ENCODE assay signal across 19 cellular contexts in the genomic region with DNA sequence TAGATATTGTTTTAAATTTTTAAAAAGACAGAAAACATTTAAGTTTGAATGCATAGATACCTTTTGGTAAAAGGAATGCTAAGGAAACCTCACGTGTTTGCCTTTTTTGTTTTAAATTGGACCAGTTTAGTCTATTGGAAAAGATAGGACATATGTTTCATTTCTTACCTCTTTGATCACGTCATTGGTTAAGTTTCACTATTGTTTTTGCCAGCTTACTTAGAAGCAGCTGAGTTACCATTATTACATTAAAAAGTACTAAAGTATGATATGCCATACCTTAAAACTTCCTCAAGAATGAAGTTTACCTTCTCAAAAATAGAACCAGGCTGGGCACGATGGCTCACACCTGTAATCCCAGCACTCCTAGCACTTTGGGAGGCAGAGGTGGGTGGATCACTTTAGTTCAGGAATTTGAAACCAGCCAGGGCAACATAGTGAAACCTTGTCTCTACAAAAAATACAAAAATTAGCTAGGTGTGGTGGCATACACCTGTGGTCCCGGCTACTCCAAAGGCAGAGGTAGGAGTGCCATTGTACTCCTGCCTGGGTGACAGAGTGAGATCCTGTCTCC. TPM values are rescaled to one million over a fixed set of nuclear protein-coding genes. Genes with fewer than 3 reads are reported as not detected.
DNase-seq lines count a peak whose midpoint lies in the region; ATAC-seq, FAIRE-seq and TF ChIP-seq lines count a peak whose summit lies in the region.
"Had no signal": no experiment of that assay in that cellular context is flagged by ENCODE, and none has a peak within 500 bp of the region (broad histone marks: within the 10 kb centered on the region; RNA-seq: fewer than 3 reads in every experiment).

No MANE protein-coding gene starts in this region.

- H4K20me1 ChIP-seq in OCI-LY3 (ENCODE audit: insufficient read depth, low read length) = no peaks in the 10 kb centered on the region
- H4K20me1 ChIP-seq: BLaER1 treated with 17β-estradiol and CSF1 and Interleukin-3, amounts not matched to agents 10 nM and 100 nM had no signal

- H3K4me3 Mint-ChIP-seq in chondrocyte (ENCODE audit: unreplicated experiment) (no peak overlapping the region), Caco-2 (ENCODE audit: unreplicated experiment) (no peak overlapping the region)
- H3K4me3 Mint-ChIP-seq: CD8-positive, alpha-beta T cell had no signal

- no peak for FAIRE-seq in pancreas (lab: Jason Lieb, UNC)
- FAIRE-seq: D721Med had no signal

- no peak overlapping the region for H2AFZ ChIP-seq in OCI-LY3 (ENCODE audit: low read depth, low read length)

- CTCF ChIA-PET in Caco-2 (lab: Charles Lee) = no interaction called here

- intact Hi-C loops in pancreas (cut with DNase I) (no loop called here), Caco-2 (cut with micrococcal nuclease; ENCODE audit: unreplicated experiment) (no loop called here)

- no peaks in the 10 kb centered on the region for H3K36me3 ChIP-seq in OCI-LY3 (replicated peaks; ENCODE audit: low read depth, low read length)
- H3K36me3 ChIP-seq in pancreas = no peaks in the 10 kb centered on the region
- no peaks in the 10 kb centered on the region for H3K36me3 ChIP-seq in Caco-2 (ENCODE audit: control insufficient read depth, insufficient read depth, low read length)
- H3K36me3 ChIP-seq: BLaER1 treated with 17β-estradiol and CSF1 and Interleukin-3, amounts not matched to agents 10 nM and 100 nM had no signal

- H3K27me3 ChIP-seq in OCI-LY3 (ENCODE audit: low read depth, low read length) = no peaks in the 10 kb centered on the region
- no peaks in the 10 kb centered on the region for H3K27me3 ChIP-seq in pancreas
- no peaks in the 10 kb centered on the region for H3K27me3 ChIP-seq in Caco-2 (replicated peaks; ENCODE audit: control insufficient read depth, insufficient read depth, low read length)
- H3K27me3 ChIP-seq: BLaER1 treated with 17β-estradiol and CSF1 and Interleukin-3, amounts not matched to agents 10 nM and 100 nM had no signal

- 33 to 58% methylated on average over 4 of the region's 4 CpGs for WGBS in pancreas, 2 donors

- H3K27ac ChIP-seq in OCI-LY3 (ENCODE audit: low read length) (no peak overlapping the region), pancreas (peak overlapping the region; percentile 44 to 85 (median 66))

- TF ChIP-seq CTCF in OCI-LY3 (IDR thresholded peaks at IDR 0.05; ENCODE audit: low read depth, low read length) = no peak
- no peak for TF ChIP-seq CTCF in chondrocyte (IDR thresholded peaks at IDR 0.05)
- TF ChIP-seq CTCF in pancreas (IDR thresholded peaks at IDR 0.05) = no peak
- no peak for TF ChIP-seq CTCF in Caco-2 (IDR thresholded peaks at IDR 0.05; ENCODE audit: insufficient read depth in 1 of 2, low read depth in 1 of 2, low read length in 1 of 2, severe bottlenecking in 1 of 2, unreplicated experiment in 1 of 2)

- in situ Hi-C loops in G401 (cut with HindIII; ENCODE audit: low sequenced_read_pairs) = no loop called here

- H3K36me3 Mint-ChIP-seq in chondrocyte (ENCODE audit: low read depth) (no peaks in the 10 kb centered on the region), Caco-2 (ENCODE audit: insufficient read depth, unreplicated experiment) (no peaks in the 10 kb centered on the region)
- H3K36me3 Mint-ChIP-seq: CD8-positive, alpha-beta T cell had no signal

- DNase-seq in chondrocyte (ENCODE audit: low spot score) = no peak
- DNase-seq in pancreas = no peak
- no peak for DNase-seq in NCI-H187 treated with DMSO at 0.1 percent for 48 hours (lab: John Stamatoyannopoulos, UW)
- no peak for DNase-seq in Caco-2
- DNase-seq in G401 (ENCODE audit: low spot score) = no peak
- DNase-seq: CD8-positive, alpha-beta T cell; DMS79; HCEC 1CT; NCI-H1694 treated with DMSO at 0.1 percent for 48 hours; NCI-H2107; NCI-H510A; NCI-H748 treated with DMSO at 0.1 percent for 48 hours; RPMI8226; SIG-M5 had no signal

- H3K4me1 ChIP-seq in OCI-LY3 (ENCODE audit: low read length) = peaks cover 10% of the 10 kb centered on the region
- peaks cover 32 to 43% (median 36%) of the 10 kb centered on the region in 3 donors for H3K4me1 ChIP-seq in pancreas
- H3K4me1 ChIP-seq in Caco-2 = peaks cover 12% of the 10 kb centered on the region; the same call in 1 of the 2 replicates

- H3K4me2 ChIP-seq in OCI-LY3 (ENCODE audit: low read length) = peak overlapping the region; percentile 46

- no peaks in the 10 kb centered on the region for H3K79me2 ChIP-seq in OCI-LY3 (ENCODE audit: low read length)

- ATAC-seq in GM18867 (IDR thresholded peaks at IDR 0.05; ENCODE audit: unreplicated experiment) (peak; percentile 43), pancreas (peak; percentile 44 to 60 (median 55))
- ATAC-seq: CD8-positive, alpha-beta T cell; SK-N-SH treated with all-trans-retinoic acid at 6 μM for 48 hours had no signal

- POLR2A ChIA-PET in Caco-2 (lab: Charles Lee) = no interaction called here

- H3K9ac ChIP-seq in OCI-LY3 (ENCODE audit: low read length) = no peak overlapping the region
- H3K9ac ChIP-seq: BLaER1 treated with 17β-estradiol and CSF1 and Interleukin-3, amounts not matched to agents 10 nM and 100 nM had no signal

- no peaks in the 10 kb centered on the region for H3K27me3 Mint-ChIP-seq in chondrocyte (ENCODE audit: low read depth)
- H3K27me3 Mint-ChIP-seq in Caco-2 (ENCODE audit: insufficient read depth, unreplicated experiment) = no peaks in the 10 kb centered on the region

- H3K27ac Mint-ChIP-seq in chondrocyte (ENCODE audit: unreplicated experiment) (peak overlapping the region; percentile 32), Caco-2 (ENCODE audit: unreplicated experiment) (no peak overlapping the region)
- H3K27ac Mint-ChIP-seq: CD8-positive, alpha-beta T cell had no signal

- 0 out of 2 replicates have a peak overlapping the region, but pooled peaks have one; percentile 28 for H3K4me3 ChIP-seq in OCI-LY3 (ENCODE audit: low read length)
- H3K4me3 ChIP-seq in pancreas = peak overlapping the region in 2 of 4 donors; percentile 15 to 21
- H3K4me3 ChIP-seq in Caco-2 (ENCODE audit: low read depth, low read length) = no peak overlapping the region
- H3K4me3 ChIP-seq: BLaER1 treated with 17β-estradiol and CSF1 and Interleukin-3, amounts not matched to agents 10 nM and 100 nM had no signal

- no TSS peak for BruUV-seq in Caco-2 (replicated peaks; lab: Mats Ljungman, UMichigan)

- no peaks in the 10 kb centered on the region for H3K9me3 ChIP-seq in OCI-LY3 (ENCODE audit: insufficient read depth, low read length)
- H3K9me3 ChIP-seq in pancreas = no peaks in the 10 kb centered on the region
- H3K9me3 ChIP-seq in Caco-2 = no peaks in the 10 kb centered on the region
- H3K9me3 ChIP-seq: BLaER1 treated with 17β-estradiol and CSF1 and Interleukin-3, amounts not matched to agents 10 nM and 100 nM had no signal

- H3K4me1 Mint-ChIP-seq in chondrocyte (ENCODE audit: low read depth) (peaks cover 27% of the 10 kb centered on the region), Caco-2 (ENCODE audit: low read depth, unreplicated experiment) (peaks cover 14% of the 10 kb centered on the region)

- no peaks in the 10 kb centered on the region for H3K9me3 Mint-ChIP-seq in chondrocyte (ENCODE audit: low read depth)
- H3K9me3 Mint-ChIP-seq in Caco-2 (ENCODE audit: unreplicated experiment) = no peaks in the 10 kb centered on the region
- H3K9me3 Mint-ChIP-seq: CD8-positive, alpha-beta T cell had no signal

RNA-seq across cellular contexts. Expression of gene SRGAP1, which starts 54.4 kb away (rescaled TPM):
- total RNA-seq in chondrocyte (13.0 to 14.7 TPM (median 13.2 TPM) in 3 replicates), pancreas (10 to 100 TPM in 2 of 6 donors, 1 to 10 TPM in 4; 6.7 to 13.3 (median 8.8) TPM), Caco-2 (2022) (21.7 and 22.1 TPM in 2 replicates)
- 1 to 10 TPM; 2.5 to 4.7 TPM for polyA plus RNA-seq in pancreas
- total RNA-seq in G401 (2014; rRNA removed; shearing (Covaris generic)) = 0.10 and 0.12 TPM in 2 replicates
